ENCODE assay signal across 30 cellular contexts in genomic region chr9:107547303-107547702, GRCh38. TPM values are rescaled to one million over a fixed set of nuclear protein-coding genes. Genes with fewer than 3 reads are reported as not detected.
DNase-seq lines count a peak whose midpoint lies in the region; ATAC-seq, FAIRE-seq and TF ChIP-seq lines count a peak whose summit lies in the region.
"Had no signal": no experiment of that assay in that cellular context is flagged by ENCODE, and none has a peak within 500 bp of the region (broad histone marks: within the 10 kb centered on the region; RNA-seq: fewer than 3 reads in every experiment).

No MANE protein-coding gene starts in this region.

- no peak overlapping the region for H3K4me3 Mint-ChIP-seq in progenitor cell of endocrine pancreas (ENCODE audit: low read depth)
- H3K4me3 Mint-ChIP-seq: activated naive CD4-positive, alpha-beta T cell treated with anti-CD3 and anti-CD28 coated beads, Interleukin-2, amount 50 U/mL, for 24 hours; activated T-helper 17 cell treated with anti-CD3 and anti-CD28 coated beads, Interleukin-2, amount 50 U/mL, for 72 hours; endodermal cell; memory B cell; stimulated activated memory B cell treated with anti-CD40 and anti-IgM and Interleukin-4, amounts not matched to agents 10 μg/mL and 1 μg/mL and 100 μg/mL, for 72 hours had no signal

- peak overlapping the region; percentile 10 for H3K27ac Mint-ChIP-seq in progenitor cell of endocrine pancreas
- H3K27ac Mint-ChIP-seq: activated naive CD4-positive, alpha-beta T cell treated with anti-CD3 and anti-CD28 coated beads, Interleukin-2, amount 50 U/mL, for 24 hours; activated T-helper 17 cell treated with anti-CD3 and anti-CD28 coated beads, Interleukin-2, amount 50 U/mL, for 72 hours; endodermal cell; memory B cell; stimulated activated memory B cell treated with anti-CD40 and anti-IgM and Interleukin-4, amounts not matched to agents 10 μg/mL and 1 μg/mL and 100 μg/mL, for 72 hours had no signal

- H3K9me2 ChIP-seq in GM23248 (ENCODE audit: insufficient read depth): no peaks in the 10 kb centered on the region

- POLR2A ChIA-PET in K562 (lab: Yijun Ruan, JAX): no interaction called here

- no peak for TF ChIP-seq EP300 in K562 (IDR thresholded peaks at IDR 0.05; ENCODE audit: low read length)

- H3K4me1 Mint-ChIP-seq in progenitor cell of endocrine pancreas (ENCODE audit: low read depth): peaks cover 4% of the 10 kb centered on the region
- H3K4me1 Mint-ChIP-seq: activated naive CD4-positive, alpha-beta T cell treated with anti-CD3 and anti-CD28 coated beads, Interleukin-2, amount 50 U/mL, for 24 hours; activated T-helper 17 cell treated with anti-CD3 and anti-CD28 coated beads, Interleukin-2, amount 50 U/mL, for 72 hours; memory B cell had no signal

- in situ Hi-C loops in GM23248 (cut with MboI) (no loop called here), K562 (cut with MboI) (no loop called here)

- CTCF ChIA-PET in K562 (lab: Yijun Ruan, JAX; ENCODE audit: low intra/inter-chr PET ratio): no interaction called here

- no peaks in the 10 kb centered on the region for H3K79me2 ChIP-seq in GM23248 (ENCODE audit: insufficient read depth)
- no peaks in the 10 kb centered on the region for H3K79me2 ChIP-seq in K562 (ENCODE audit: control insufficient read depth, insufficient read depth, low read length)

- DNase-seq in DMS53 (lab: John Stamatoyannopoulos, UW) (peak; percentile 41), DMS53 treated with DMSO at 0.1 percent for 48 hours (lab: John Stamatoyannopoulos, UW; ENCODE audit: unreplicated experiment) (no peak), GM23248 (no peak), K562 (ENCODE audit: extremely low read depth in 1 of 4, low spot score in 3 of 4) (no peak), progenitor cell of endocrine pancreas (ENCODE audit: low spot score, unreplicated experiment) (no peak), retina (no peak), left ventricle myocardium inferior (no peak)
- DNase-seq: 8988T; activated CD4-positive, alpha-beta T cell treated with anti-CD3 and anti-CD28 coated beads, Interleukin-2, amount 50 U/mL, for 48 hours; activated CD4-positive, CD25-positive, alpha-beta regulatory T cell; activated CD8-positive, alpha-beta memory T cell treated with anti-CD3 and anti-CD28 coated beads, Interleukin-2, amount 50 U/mL, for 4 hours; AML-193; DMS79 treated with DMSO at 0.1 percent for 48 hours; endodermal cell; foreskin keratinocyte; NCI-H1048; NCI-H187; NCI-H524 treated with DMSO at 0.1 percent for 48 hours; NK-92 treated with Interleukin-12 subunit alpha and Interleukin-12 subunit beta, amount 100 ng/mL, for 24 hours; stimulated activated CD4-positive, alpha-beta T cell treated with anti-CD3 and anti-CD28 coated beads, Interleukin-4, amount 100 ng/mL, for 4 hours; testis had no signal

- intact Hi-C loops in K562 (cut with micrococcal nuclease): no loop called here
- intact Hi-C loops in left ventricle myocardium inferior (cut with micrococcal nuclease): no loop called here

- H2AFZ ChIP-seq in GM23248: peak overlapping the region; percentile 85; the same call in 1 of the 2 replicates
- H2AFZ ChIP-seq in K562 (ENCODE audit: low read depth, low read length): no peak overlapping the region

- ATAC-seq in K562: no peak
- ATAC-seq in HG03565 (IDR thresholded peaks at IDR 0.05; ENCODE audit: unreplicated experiment): no peak
- ATAC-seq: activated T-helper 17 cell treated with anti-CD3 and anti-CD28 coated beads, Interleukin-2, amount 50 U/mL, for 72 hours; stimulated activated memory B cell treated with anti-CD40 and anti-IgM and Interleukin-4, amounts not matched to agents 10 μg/mL and 1 μg/mL and 100 μg/mL, for 72 hours had no signal

- H4K20me1 ChIP-seq in GM23248 (ENCODE audit: insufficient read depth) (no peaks in the 10 kb centered on the region), K562 (replicated peaks; ENCODE audit: control insufficient read depth, insufficient read depth, low read length) (no peaks in the 10 kb centered on the region)

- H3K9me1 ChIP-seq in K562 (ENCODE audit: control insufficient read depth, insufficient read depth, low read length): no peaks in the 10 kb centered on the region

- H3K36me3 ChIP-seq in GM23248 (ENCODE audit: low read depth) (no peaks in the 10 kb centered on the region), K562 (ENCODE audit: control insufficient read depth, insufficient read depth, low read length) (no peaks in the 10 kb centered on the region), left ventricle myocardium inferior (no peaks in the 10 kb centered on the region)
- H3K36me3 ChIP-seq: cardiac muscle cell, prostate gland had no signal

- WGBS in GM23248 (ENCODE audit: low coverage in 1 of 2, low lambda C conversion rate in 2 of 2, missing lambda C conversion rate in 2 of 2), 2 experiments: 96 to 97% methylated on average over 2 of the region's 2 CpGs
- WGBS in K562 (ENCODE audit: insufficient coverage, low coverage, missing lambda C conversion rate): 44% methylated on average over 2 of the region's 2 CpGs

- no peak for FAIRE-seq in K562 (lab: Jason Lieb, UNC)
- FAIRE-seq: urothelium cell line had no signal

- TF ChIP-seq RAD21 in K562 (CRISPR knock-in tag; conservative IDR thresholded peaks at IDR 0.05 in 1 of 2, IDR thresholded peaks at IDR 0.05 in 1 of 2): no peak

- H3K27ac ChIP-seq in GM23248: no peak overlapping the region
- no peak overlapping the region for H3K27ac ChIP-seq in K562 (ENCODE audit: extremely low read depth, low read depth, low read length)
- no peak overlapping the region for H3K27ac ChIP-seq in left ventricle myocardium inferior (replicated peaks)
- H3K27ac ChIP-seq: cardiac muscle cell, foreskin keratinocyte, prostate gland had no signal

- H3K4me1 ChIP-seq in GM23248 (ENCODE audit: insufficient read depth) (peaks cover 19% of the 10 kb centered on the region), K562 (replicated peaks in 1 of 2; ENCODE audit: control insufficient read depth in 2 of 2, insufficient read depth in 2 of 2, low read length in 2 of 2) (peaks cover 0 to 2% of the 10 kb centered on the region in 2 experiments; a peak in 1 of 5 replicates), left ventricle myocardium inferior (peaks cover 19% of the 10 kb centered on the region)
- H3K4me1 ChIP-seq: prostate gland had no signal

- H3F3A ChIP-seq in GM23248 (ENCODE audit: insufficient read depth): peaks cover 11% of the 10 kb centered on the region; the same call in 1 of the 2 replicates

- no peaks in the 10 kb centered on the region for H3K36me3 Mint-ChIP-seq in progenitor cell of endocrine pancreas (ENCODE audit: insufficient read depth)
- H3K36me3 Mint-ChIP-seq: activated naive CD4-positive, alpha-beta T cell treated with anti-CD3 and anti-CD28 coated beads, Interleukin-2, amount 50 U/mL, for 24 hours; memory B cell; stimulated activated memory B cell treated with anti-CD40 and anti-IgM and Interleukin-4, amounts not matched to agents 10 μg/mL and 1 μg/mL and 100 μg/mL, for 72 hours had no signal

- H3K27me3 ChIP-seq in GM23248 (replicated peaks; ENCODE audit: insufficient read depth) (no peaks in the 10 kb centered on the region), K562 (ENCODE audit: control insufficient read depth in 2 of 2, insufficient read depth in 2 of 2, low read length in 2 of 2) (peaks cover 5 to 7% of the 10 kb centered on the region in 2 experiments; a peak in 3 of 5 replicates), left ventricle myocardium inferior (ENCODE audit: low read depth) (no peaks in the 10 kb centered on the region)
- H3K27me3 ChIP-seq: cardiac muscle cell, foreskin keratinocyte, testis had no signal

- H3K4me2 ChIP-seq in GM23248 (ENCODE audit: unreplicated experiment) (no peak overlapping the region), K562 (ENCODE audit: insufficient read depth, low read length) (no peak overlapping the region)

- no peak for TF ChIP-seq POLR2A in K562 (conservative IDR thresholded peaks at IDR 0.05)

- TF ChIP-seq CTCF in K562 (IDR thresholded peaks at IDR 0.05 in 2 of 3, conservative IDR thresholded peaks at IDR 0.05 in 1 of 3; ENCODE audit: insufficient read depth in 2 of 3, low read depth in 1 of 3, low read length in 3 of 3) (no peak), progenitor cell of endocrine pancreas (IDR thresholded peaks at IDR 0.05; ENCODE audit: unreplicated experiment) (no peak), left ventricle myocardium inferior (IDR thresholded peaks at IDR 0.05; ENCODE audit: borderline replicate concordance) (no peak)

- peaks cover 92% of the 10 kb centered on the region for H3K27me3 Mint-ChIP-seq in progenitor cell of endocrine pancreas
- H3K27me3 Mint-ChIP-seq: activated T-helper 17 cell treated with anti-CD3 and anti-CD28 coated beads, Interleukin-2, amount 50 U/mL, for 72 hours had no signal

- H3K9me3 ChIP-seq in GM23248 (ENCODE audit: low read depth): no peaks in the 10 kb centered on the region
- H3K9me3 ChIP-seq in K562 (replicated peaks; ENCODE audit: control insufficient read depth, insufficient read depth, low read depth, low read length): no peaks in the 10 kb centered on the region
- H3K9me3 ChIP-seq in left ventricle myocardium inferior (replicated peaks): no peaks in the 10 kb centered on the region
- H3K9me3 ChIP-seq: prostate gland, testis had no signal

- H3K4me3 ChIP-seq in GM23248 (no peak overlapping the region), K562 (no peak overlapping the region), left ventricle myocardium inferior (no peak overlapping the region)
- H3K4me3 ChIP-seq: cardiac muscle cell, coronary artery, prostate gland, testis had no signal

- no peak overlapping the region for H3K9ac ChIP-seq in GM23248
- no peak overlapping the region for H3K9ac ChIP-seq in K562 (ENCODE audit: insufficient read depth in 1 of 2, low read depth in 2 of 2, low read length in 2 of 2)

- BruUV-seq in K562 (replicated peaks; lab: Mats Ljungman, UMichigan): no TSS peak

- peaks cover 3% of the 10 kb centered on the region for H3K9me3 Mint-ChIP-seq in progenitor cell of endocrine pancreas (ENCODE audit: low read depth)
- H3K9me3 Mint-ChIP-seq: activated naive CD4-positive, alpha-beta T cell treated with anti-CD3 and anti-CD28 coated beads, Interleukin-2, amount 50 U/mL, for 24 hours; activated T-helper 17 cell treated with anti-CD3 and anti-CD28 coated beads, Interleukin-2, amount 50 U/mL, for 72 hours; memory B cell; stimulated activated memory B cell treated with anti-CD40 and anti-IgM and Interleukin-4, amounts not matched to agents 10 μg/mL and 1 μg/mL and 100 μg/mL, for 72 hours had no signal

RNA-seq across cellular contexts. Expression of gene KLF4, which starts 57.7 kb away (rescaled TPM):
- 28.7 and 38.6 TPM in 2 replicates for total RNA-seq in GM23248 (2014; rRNA removed; shearing (Covaris generic))
- polyA plus RNA-seq in GM23248 (2016; fragmentation: Nextera tagmentation; extraction: Ambion mirVana) (14.6 and 17.0 TPM in 2 replicates), K562 (2011; rRNA removed) (0.08 and 0.29 TPM in 2 replicates), K562 (2014; fragmentation: Illumina TruSeq; extraction: Trizol) (0.24 and 0.30 TPM in 2 replicates), K562 (2014; fragmentation: Nextera tagmentation; extraction: Ambion mirVana) (under 1 TPM; 0.04 to 0.07 TPM), K562 (2014; rRNA removed) (0.09 and 0.57 TPM in 2 replicates)
- total RNA-seq in K562 (2011; cell fraction: chromatin; rRNA removed; ENCODE audit: low replicate concordance): 0.40 and 0.62 TPM in 2 replicates
- total RNA-seq in K562 (2011; cell fraction: nucleolus; rRNA removed): 0.67 and 0.79 TPM in 2 replicates
- 0.22 and 0.69 TPM in 2 replicates for total RNA-seq in K562 (2011; cell fraction: nucleoplasm; rRNA removed)
- total RNA-seq in K562 (2014; rRNA removed) (0.24 and 0.27 TPM in 2 replicates), K562 (2014; rRNA removed; fragmentation: Illumina TruSeq; extraction: Trizol) (0.22 and 0.26 TPM in 2 replicates), K562 (2015; rRNA removed; fragmentation: Illumina TruSeq; extraction: Trizol) (0.11 and 0.23 TPM in 2 replicates), K562 (2021) (0.95 and 1.0 TPM in 2 replicates), progenitor cell of endocrine pancreas (8.0 and 9.2 TPM in 2 replicates), left ventricle myocardium inferior (28.0 TPM)
- 0.04 and 0.55 TPM in 2 replicates for polyA plus RNA-seq in K562 (2011; cell fraction: cytosol; rRNA removed)
- 0.21 and 1.1 TPM in 2 replicates for polyA plus RNA-seq in K562 (2011; cell fraction: nucleus; rRNA removed)
- polyA plus RNA-seq in K562 (2012): 0.38 and 1.2 TPM in 2 replicates
- polyA minus RNA-seq in K562 (2011; rRNA and poly(A)+ RNA removed): 0.30 TPM in 1 of 2 replicates, not detected in the other
- polyA minus RNA-seq in K562 (2011; cell fraction: cytosol; rRNA and poly(A)+ RNA removed): 0.73 and 0.95 TPM in 2 replicates
- polyA minus RNA-seq in K562 (2011; cell fraction: nucleus; rRNA and poly(A)+ RNA removed): 0.56 and 0.94 TPM in 2 replicates
- polyA plus RNA-seq: cardiac muscle cell had no signal
